In the genomic region with DNA sequence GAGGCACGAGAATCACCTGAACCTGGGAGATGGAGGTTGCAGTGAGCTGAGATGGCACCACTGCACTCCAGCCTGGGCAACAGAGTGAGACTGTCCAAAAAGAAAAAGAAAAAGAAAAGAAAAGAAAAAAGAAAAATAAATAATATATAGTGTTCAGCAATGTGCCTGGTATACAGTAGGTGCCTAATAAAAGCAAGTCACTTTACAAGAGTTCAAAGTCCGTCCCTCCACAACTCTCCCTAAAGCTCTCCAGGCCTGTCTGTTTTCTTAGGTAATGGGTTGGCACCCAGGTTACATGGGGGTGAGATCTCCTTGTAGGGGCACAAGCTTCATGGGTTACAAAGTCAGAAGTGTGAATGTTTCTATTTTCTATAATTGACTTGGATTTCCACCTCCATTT, we compare ENCODE assay signal across 17 cellular contexts. TPM values are rescaled to one million over a fixed set of nuclear protein-coding genes. Genes with fewer than 3 reads are reported as not detected.
DNase-seq lines count a peak whose midpoint lies in the region; ATAC-seq and TF ChIP-seq lines count a peak whose summit lies in the region.
"Had no signal": no experiment of that assay in that cellular context is flagged by ENCODE, and none has a peak within 500 bp of the region (broad histone marks: within the 10 kb centered on the region; RNA-seq: fewer than 3 reads in every experiment).

No MANE protein-coding gene starts in this region.

- H3K4me3 Mint-ChIP-seq in T-helper 17 cell (no peak overlapping the region), brain (no peak overlapping the region)
- no peak overlapping the region for H3K4me3 Mint-ChIP-seq in activated naive CD4-positive, alpha-beta T cell treated with anti-CD3 and anti-CD28 coated beads for 36 hours
- H3K4me3 Mint-ChIP-seq: CD14-positive monocyte, GM23338 had no signal

- TF ChIP-seq EP300 in suprapubic skin (IDR thresholded peaks at IDR 0.05) = no peak

- DNase-seq in HCT116 (ENCODE audit: low read depth, low spot score) = no peak
- DNase-seq in T-helper 17 cell = no peak
- no peak for DNase-seq in suprapubic skin (ENCODE audit: low spot score in 2 of 2)
- DNase-seq in H7 = no peak
- DNase-seq in EL = no peak
- no peak for DNase-seq in activated naive CD4-positive, alpha-beta T cell treated with anti-CD3 and anti-CD28 coated beads for 36 hours

- H3K9me3 ChIP-seq in HCT116 (ENCODE audit: control insufficient read depth in 1 of 2, insufficient read depth in 1 of 2, low read depth in 1 of 2, low read length in 2 of 2) (no peaks in the 10 kb centered on the region), T-helper 17 cell (ENCODE audit: control insufficient read depth, low read length, poor library complexity, severe bottlenecking) (no peaks in the 10 kb centered on the region), suprapubic skin (no peaks in the 10 kb centered on the region)
- H3K9me3 ChIP-seq: A549; BE2C; BLaER1 treated with 17β-estradiol and CSF1 and Interleukin-3, amounts not matched to agents 10 nM and 100 nM; HAP-1 had no signal

- H3K9me2 ChIP-seq in HCT116 (ENCODE audit: insufficient read depth) = no peaks in the 10 kb centered on the region

- ATAC-seq in HCT116 = no peak
- ATAC-seq in T-helper 17 cell = no peak

- H3K27ac Mint-ChIP-seq in T-helper 17 cell (peak overlapping the region; percentile 14), brain (peak overlapping the region in 4 of 5 experiments; percentile 5 to 91 (median 74))
- no peak overlapping the region for H3K27ac Mint-ChIP-seq in activated naive CD4-positive, alpha-beta T cell treated with anti-CD3 and anti-CD28 coated beads for 36 hours
- H3K27ac Mint-ChIP-seq: CD14-positive monocyte; CD4-positive, alpha-beta T cell; GM23338 had no signal

- H3K27me3 Mint-ChIP-seq in T-helper 17 cell (peaks cover 4% of the 10 kb centered on the region), brain (peaks cover 5% of the 10 kb centered on the region)
- H3K27me3 Mint-ChIP-seq in activated naive CD4-positive, alpha-beta T cell treated with anti-CD3 and anti-CD28 coated beads for 36 hours (ENCODE audit: low read depth) = peaks cover 4% of the 10 kb centered on the region

- H3K27me3 ChIP-seq in HCT116 (ENCODE audit: insufficient read depth, low read length) = no peaks in the 10 kb centered on the region
- H3K27me3 ChIP-seq in suprapubic skin = no peaks in the 10 kb centered on the region
- no peaks in the 10 kb centered on the region for H3K27me3 ChIP-seq in H7 (ENCODE audit: control insufficient read depth, insufficient read depth, low read length)
- H3K27me3 ChIP-seq: BE2C; BLaER1 treated with 17β-estradiol and CSF1 and Interleukin-3, amounts not matched to agents 10 nM and 100 nM had no signal

- H3K4me2 ChIP-seq in HCT116 (ENCODE audit: low read length) = no peak overlapping the region
- H3K4me2 ChIP-seq: A549; BLaER1 treated with 17β-estradiol and CSF1 and Interleukin-3, amounts not matched to agents 10 nM and 100 nM; GM23338 had no signal

- H3K36me3 ChIP-seq in HCT116 (ENCODE audit: control insufficient read depth in 1 of 2, insufficient read depth in 2 of 2, low read length in 2 of 2) (no peaks in the 10 kb centered on the region), suprapubic skin (no peaks in the 10 kb centered on the region), H7 (replicated peaks; ENCODE audit: control insufficient read depth, insufficient read depth, low read length) (no peaks in the 10 kb centered on the region)
- H3K36me3 ChIP-seq: BE2C; BLaER1 treated with 17β-estradiol and CSF1 and Interleukin-3, amounts not matched to agents 10 nM and 100 nM; HAP-1 had no signal

- H3K4me3 ChIP-seq in HCT116 (replicated peaks in 1 of 2; ENCODE audit: low read depth in 1 of 2, low read length in 2 of 2) (no peak overlapping the region), suprapubic skin (no peak overlapping the region), H7 (ENCODE audit: insufficient read depth, low read depth, low read length) (no peak overlapping the region)
- H3K4me3 ChIP-seq: A549; BLaER1 treated with 17β-estradiol and CSF1 and Interleukin-3, amounts not matched to agents 10 nM and 100 nM; GM23338; HAP-1 had no signal

- RAD21 ChIA-PET in HCT116 (lab: Charles Lee; ENCODE audit: low non-redundant PET in 1 of 2, low total read pairs in 2 of 2, uncharacterized antibody in 2 of 2, unreplicated experiment in 2 of 2) = interaction anchor here (2.3 to 2.8 kb wide), 2 partner anchors 58 kb away, joined by 15 to 19 read pairs; no protein-coding TSS in a partner anchor

- no TSS peak for BruUV-seq in HCT116 (replicated peaks; lab: Mats Ljungman, UMichigan)

- CTCF ChIA-PET in HCT116 (lab: Charles Lee) = interaction anchor here (0.6 to 5.6 kb wide), 17 partner anchors 10 to 370 kb away, joined by 3 to 127 read pairs (median 10); a partner anchor contains a TSS
- CTCF ChIA-PET in activated naive CD4-positive, alpha-beta T cell treated with anti-CD3 and anti-CD28 coated beads for 36 hours (lab: Charles Lee) = interaction anchor here (0.6 to 10.2 kb wide), 24 partner anchors 9 to 407 kb away, joined by 3 to 79 read pairs (median 5); no protein-coding TSS in a partner anchor

- H3K9ac ChIP-seq in HCT116 (ENCODE audit: low read length) = no peak overlapping the region
- H3K9ac ChIP-seq: BLaER1 treated with 17β-estradiol and CSF1 and Interleukin-3, amounts not matched to agents 10 nM and 100 nM had no signal

- H3K36me3 Mint-ChIP-seq in T-helper 17 cell (ENCODE audit: low read depth) = peaks cover 3% of the 10 kb centered on the region
- H3K36me3 Mint-ChIP-seq in brain = no peaks in the 10 kb centered on the region
- no peaks in the 10 kb centered on the region for H3K36me3 Mint-ChIP-seq in activated naive CD4-positive, alpha-beta T cell treated with anti-CD3 and anti-CD28 coated beads for 36 hours (ENCODE audit: low read depth)
- H3K36me3 Mint-ChIP-seq: CD14-positive monocyte; CD8-positive, alpha-beta memory T cell had no signal

- no peaks in the 10 kb centered on the region for H3K9me3 Mint-ChIP-seq in brain
- H3K9me3 Mint-ChIP-seq in activated naive CD4-positive, alpha-beta T cell treated with anti-CD3 and anti-CD28 coated beads for 36 hours = no peaks in the 10 kb centered on the region
- H3K9me3 Mint-ChIP-seq: CD4-positive, alpha-beta T cell; CD8-positive, alpha-beta memory T cell; GM23338 had no signal

- H3K4me1 Mint-ChIP-seq in T-helper 17 cell (peaks cover 24% of the 10 kb centered on the region), brain (peaks cover 44% of the 10 kb centered on the region)
- peaks cover 21% of the 10 kb centered on the region for H3K4me1 Mint-ChIP-seq in activated naive CD4-positive, alpha-beta T cell treated with anti-CD3 and anti-CD28 coated beads for 36 hours (ENCODE audit: low read depth)

- TF ChIP-seq POLR2A in HCT116 (IDR thresholded peaks at IDR 0.05; ENCODE audit: borderline replicate concordance, extremely low read depth, insufficient read depth, insufficient read length) = no peak
- TF ChIP-seq POLR2A in suprapubic skin (IDR thresholded peaks at IDR 0.05) = no peak

- peak overlapping the region; percentile 28 for H2AFZ ChIP-seq in HCT116 (ENCODE audit: low read depth, low read length, poor library complexity, severe bottlenecking)
- H2AFZ ChIP-seq: GM23338 had no signal

- H3K4me1 ChIP-seq in HCT116 (ENCODE audit: control insufficient read depth in 1 of 2, insufficient read depth in 2 of 2, low read length in 2 of 2) = peaks cover 0 to 9% of the 10 kb centered on the region in 2 experiments; a peak in 2 of 4 replicates
- peaks cover 36% of the 10 kb centered on the region for H3K4me1 ChIP-seq in suprapubic skin
- H3K4me1 ChIP-seq: BE2C, HAP-1 had no signal

- TF ChIP-seq CTCF in HCT116 (IDR thresholded peaks at IDR 0.05 in 2 of 3, conservative IDR thresholded peaks at IDR 0.05 in 1 of 3; ENCODE audit: borderline replicate concordance in 1 of 3, insufficient read depth in 1 of 3, low read depth in 2 of 3, low read length in 2 of 3) (no peak), brain (conservative IDR thresholded peaks at IDR 0.05) (no peak), suprapubic skin (IDR thresholded peaks at IDR 0.05) (no peak)

- no peak for TF ChIP-seq RAD21 in HCT116 (IDR thresholded peaks at IDR 0.05; ENCODE audit: low read depth)

- intact Hi-C loops in HCT116 (cut with micrococcal nuclease) = loop anchor here (1.0 to 5.0 kb wide), 6 partner anchors 58 to 368 kb away; a partner anchor contains a TSS
- intact Hi-C loops in activated naive CD4-positive, alpha-beta T cell treated with anti-CD3 and anti-CD28 coated beads for 36 hours (cut with micrococcal nuclease) = loop anchor here (1.0 to 2.0 kb wide), 6 partner anchors 33 to 369 kb away; a partner anchor contains a TSS

- H3K79me2 ChIP-seq in HCT116 (ENCODE audit: insufficient read depth, low read length) = no peaks in the 10 kb centered on the region

- H3K27ac ChIP-seq in HCT116 (ENCODE audit: low read depth, low read length) (no peak overlapping the region), suprapubic skin (peak overlapping the region; percentile 82)
- H3K27ac ChIP-seq: A549; BLaER1 treated with 17β-estradiol and CSF1 and Interleukin-3, amounts not matched to agents 10 nM and 100 nM had no signal

- POLR2A ChIA-PET in HCT116 (lab: Charles Lee) = interaction anchor here (0.6 to 2.8 kb wide), 3 partner anchors 58 to 287 kb away, joined by 5 to 12 read pairs (median 10); a partner anchor contains a TSS

- WGBS in suprapubic skin = 89% methylated on average over 2 of the region's 2 CpGs

- H4K20me1 ChIP-seq in HCT116 (ENCODE audit: insufficient read depth) = no peaks in the 10 kb centered on the region
- H4K20me1 ChIP-seq: BLaER1 treated with 17β-estradiol and CSF1 and Interleukin-3, amounts not matched to agents 10 nM and 100 nM had no signal

TF ChIP-seq in HCT116, 20 proteins besides CTCF, POLR2A, EP300 and RAD21 (continues in another document):
- TF ChIP-seq SP1 (IDR thresholded peaks at IDR 0.05; ENCODE audit: low read depth) (no peak), EGR1 (IDR thresholded peaks at IDR 0.05; ENCODE audit: low read depth) (no peak)
- TF ChIP-seq, protein P1, sequence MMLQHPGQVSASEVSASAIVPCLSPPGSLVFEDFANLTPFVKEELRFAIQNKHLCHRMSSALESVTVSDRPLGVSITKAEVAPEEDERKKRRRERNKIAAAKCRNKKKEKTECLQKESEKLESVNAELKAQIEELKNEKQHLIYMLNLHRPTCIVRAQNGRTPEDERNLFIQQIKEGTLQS (IDR thresholded peaks at IDR 0.05) = no peak

RNA-seq across cellular contexts. Expression of a gene that starts 16.6 kb away (rescaled TPM):
- total RNA-seq in HCT116 (2021; ENCODE audit: unreplicated experiment) = 0.57 TPM
- not detected in 2 replicates for polyA plus RNA-seq in HCT116 (2012)
- not detected for total RNA-seq in T-helper 17 cell
- not detected for polyA plus RNA-seq in brain (ENCODE audit: insufficient read depth, low read depth, low replicate concordance)
- total RNA-seq in suprapubic skin = not detected
- not detected in 2 replicates for total RNA-seq in H7 (2014; rRNA removed; shearing (Covaris generic))
- not detected for total RNA-seq in activated naive CD4-positive, alpha-beta T cell treated with anti-CD3 and anti-CD28 coated beads for 36 hours
- total RNA-seq: CD4-positive, alpha-beta T cell; CD8-positive, alpha-beta memory T cell; G401; GM23338; H4 had no signal
- polyA plus RNA-seq: CD14-positive monocyte; CD8-positive, alpha-beta memory T cell; GM23338 had no signal

RNA-seq across cellular contexts. Expression of a gene that starts 51.5 kb away (rescaled TPM):
- total RNA-seq in HCT116 (2021; ENCODE audit: unreplicated experiment) (0.05 TPM), T-helper 17 cell (not detected), suprapubic skin (under 1 TPM; 0.36 to 0.93 (median 0.65) TPM)
- not detected in 2 replicates for polyA plus RNA-seq in HCT116 (2012)
- 0.70 TPM for polyA plus RNA-seq in brain (ENCODE audit: insufficient read depth, low read depth, low replicate concordance)
- total RNA-seq in H7 (2014; rRNA removed; shearing (Covaris generic)) = not detected in 2 replicates
- not detected for total RNA-seq in activated naive CD4-positive, alpha-beta T cell treated with anti-CD3 and anti-CD28 coated beads for 36 hours
- total RNA-seq: CD4-positive, alpha-beta T cell; CD8-positive, alpha-beta memory T cell; G401; GM23338; H4 had no signal
- polyA plus RNA-seq: A549; CD14-positive monocyte; CD8-positive, alpha-beta memory T cell; GM23338 had no signal
